Comparison of ENCODE assay signal across 18 cellular contexts in genomic region chr6:35562060-35562459, GRCh38. TPM values are rescaled to one million over a fixed set of nuclear protein-coding genes. Genes with fewer than 3 reads are reported as not detected.
DNase-seq lines count a peak whose midpoint lies in the region; ATAC-seq and TF ChIP-seq lines count a peak whose summit lies in the region.
"Had no signal": no experiment of that assay in that cellular context is flagged by ENCODE, and none has a peak within 500 bp of the region (broad histone marks: within the 10 kb centered on the region; RNA-seq: fewer than 3 reads in every experiment).

No MANE protein-coding gene starts in this region.

- H3K27ac ChIP-seq in BLaER1 treated with 17β-estradiol and CSF1 and Interleukin-3, amounts not matched to agents 10 nM and 100 nM, result no peak overlapping the region
- no peak overlapping the region for H3K27ac ChIP-seq in PC-3 (ENCODE audit: low read length)
- H3K27ac ChIP-seq in lung (ENCODE audit: low read depth in 1 of 2, low read length in 1 of 2), result no peak overlapping the region
- H3K27ac ChIP-seq: C4-2B, VCaP had no signal

- H3K4me1 ChIP-seq in BLaER1 treated with 17β-estradiol and CSF1 and Interleukin-3, amounts not matched to agents 10 nM and 100 nM, result peaks cover 5 to 51% (median 34%) of the 10 kb centered on the region in 10 experiments; a peak in 17 of 20 replicates
- H3K4me1 ChIP-seq in PC-3 (ENCODE audit: insufficient read depth, low read length) (no peaks in the 10 kb centered on the region), lung (ENCODE audit: control insufficient read depth in 2 of 2, insufficient read depth in 2 of 2, low read length in 2 of 2) (peaks cover 0 to 2% of the 10 kb centered on the region in 2 donors)

- no peaks in the 10 kb centered on the region for H3K9me2 ChIP-seq in PC-3 (replicated peaks; ENCODE audit: low read length)

- H3K9me3 ChIP-seq in BLaER1 treated with 17β-estradiol and CSF1 and Interleukin-3, amounts not matched to agents 10 nM and 100 nM (replicated peaks in 1 of 11), result peaks cover 8 to 12% (median 9%) of the 10 kb centered on the region in 11 experiments; a peak in 21 of 22 replicates
- H3K9me3 ChIP-seq in PC-3 (ENCODE audit: low read length), result peaks cover 3% of the 10 kb centered on the region; the same call in 1 of the 2 replicates
- H3K9me3 ChIP-seq in lung (ENCODE audit: control insufficient read depth in 2 of 2, insufficient read depth in 1 of 2, low read length in 1 of 2), result peaks cover 0 to 3% of the 10 kb centered on the region in 2 donors

- ATAC-seq in PC-3 (no peak), lung (ENCODE audit: insufficient read depth, low FRiP score) (peak; percentile 34), GM21526 (IDR thresholded peaks at IDR 0.05; ENCODE audit: low FRiP score, unreplicated experiment) (no peak), HG02610 (IDR thresholded peaks at IDR 0.05; ENCODE audit: unreplicated experiment) (no peak)
- ATAC-seq: activated CD8-positive, alpha-beta T cell treated with anti-CD3 and anti-CD28 coated beads, Interleukin-2, amount 10 ng/mL, durations not matched to agents 7 days and 5 days; activated T-helper 17 cell treated with anti-CD3 and anti-CD28 coated beads, Interleukin-2, amount 50 U/mL, for 72 hours; Panc1 had no signal

- no peaks in the 10 kb centered on the region for H3F3A ChIP-seq in PC-3 (ENCODE audit: low read length, unreplicated experiment)

- no TSS peak for BruUV-seq in PC-3 (replicated peaks; lab: Mats Ljungman, UMichigan)

- 47 to 57% methylated on average over 11 of the region's 11 CpGs for WGBS in lung, 2 donors

- CTCF ChIA-PET in PC-3 (lab: Charles Lee), result interaction anchor here (0.6 kb wide), 2 partner anchors 10 to 41 kb away, joined by 3 to 4 read pairs; no protein-coding TSS in a partner anchor

- peak overlapping the region; percentile 16; the same call in 1 of the 2 replicates for H2AFZ ChIP-seq in PC-3 (ENCODE audit: low read length)

- H3K36me3 ChIP-seq in BLaER1 treated with 17β-estradiol and CSF1 and Interleukin-3, amounts not matched to agents 10 nM and 100 nM, result no peaks in the 10 kb centered on the region
- H3K36me3 ChIP-seq in PC-3 (ENCODE audit: low read depth, low read length), result no peaks in the 10 kb centered on the region
- H3K36me3 ChIP-seq in lung (ENCODE audit: control insufficient read depth in 2 of 2, insufficient read depth in 2 of 2, low read length in 2 of 2), result no peaks in the 10 kb centered on the region

- POLR2A ChIA-PET in PC-3 (lab: Charles Lee; ENCODE audit: unreplicated experiment), result no interaction called here

- no peak overlapping the region for H3K9ac ChIP-seq in BLaER1 treated with 17β-estradiol and CSF1 and Interleukin-3, amounts not matched to agents 10 nM and 100 nM
- H3K9ac ChIP-seq in PC-3 (ENCODE audit: low read length), result no peak overlapping the region

- no peaks in the 10 kb centered on the region for H3K79me2 ChIP-seq in PC-3 (ENCODE audit: low read length)

- H3K4me3 ChIP-seq in BLaER1 treated with 17β-estradiol and CSF1 and Interleukin-3, amounts not matched to agents 10 nM and 100 nM, result no peak overlapping the region
- H3K4me3 ChIP-seq in PC-3 (ENCODE audit: low read length) (no peak overlapping the region), lung (no peak overlapping the region)

- DNase-seq in EL, result peak; percentile 17
- peak; percentile 22 for DNase-seq in PC-3
- peak; percentile 81 for DNase-seq in lung (ENCODE audit: low spot score)
- DNase-seq in NOMO-1 treated with dmso at 0.1 percent for 144 hours (lab: John Stamatoyannopoulos, UW; ENCODE audit: unreplicated experiment), result no peak
- DNase-seq: activated CD8-positive, alpha-beta T cell treated with anti-CD3 and anti-CD28 coated beads, Interleukin-2, amount 10 ng/mL, durations not matched to agents 7 days and 5 days; H7; mesendoderm; NCI-H526 treated with DMSO at 0.1 percent for 48 hours; SW 1271 had no signal

- intact Hi-C loops in PC-3 (cut with micrococcal nuclease), result no loop called here

- TF ChIP-seq CTCF in PC-3 (conservative IDR thresholded peaks at IDR 0.05; ENCODE audit: low read depth, low read length), result no peak
- no peak for TF ChIP-seq CTCF in lung (IDR thresholded peaks at IDR 0.05; ENCODE audit: control extremely low read depth, extremely low read depth)

- peak overlapping the region; percentile 13 to 66 (median 53); a peak in 20 of 22 replicates for H3K4me2 ChIP-seq in BLaER1 treated with 17β-estradiol and CSF1 and Interleukin-3, amounts not matched to agents 10 nM and 100 nM
- H3K4me2 ChIP-seq in PC-3 (ENCODE audit: low read length), result no peak overlapping the region

- H3K27me3 ChIP-seq in BLaER1 treated with 17β-estradiol and CSF1 and Interleukin-3, amounts not matched to agents 10 nM and 100 nM, result no peaks in the 10 kb centered on the region; a peak in 1 of 22 replicates
- H3K27me3 ChIP-seq in PC-3 (ENCODE audit: low read length) (peaks cover 22% of the 10 kb centered on the region), lung (ENCODE audit: control insufficient read depth, insufficient read depth) (no peaks in the 10 kb centered on the region)

- no peaks in the 10 kb centered on the region for H4K20me1 ChIP-seq in BLaER1 treated with 17β-estradiol and CSF1 and Interleukin-3, amounts not matched to agents 10 nM and 100 nM
- no peaks in the 10 kb centered on the region for H4K20me1 ChIP-seq in PC-3 (ENCODE audit: low read length)

RNA-seq across cellular contexts. Expression of gene TULP1, which starts 49.4 kb away (rescaled TPM):
- total RNA-seq in PC-3 (2014; rRNA removed) (not detected in 2 replicates), lung (1 to 10 TPM in 1 of 2 donors, not detected in 1; 2.6 TPM)
- under 1 TPM; 0.05 to 0.26 TPM for polyA plus RNA-seq in lung
- total RNA-seq: activated CD8-positive, alpha-beta T cell treated with anti-CD3 and anti-CD28 coated beads, Interleukin-2, amount 10 ng/mL, durations not matched to agents 7 days and 5 days; activated T-helper 17 cell treated with anti-CD3 and anti-CD28 coated beads, Interleukin-2, amount 50 U/mL, for 72 hours; endothelial cell of umbilical vein; frontal cortex had no signal
- polyA plus RNA-seq: endothelial cell of umbilical vein had no signal
